22 cellular contexts compared by ENCODE assay signal in genomic region chr6:142530566-142530965, GRCh38.
"Had no signal": no experiment of that assay in that cellular context is flagged by ENCODE, and none has a peak within 500 bp of the region (broad histone marks: within the 10 kb centered on the region; RNA-seq: fewer than 3 reads in every experiment).

No MANE protein-coding gene starts in this region.

- H3K27me3 ChIP-seq: pancreas, stomach, thyroid gland, upper lobe of right lung had no signal

- H3K36me3 ChIP-seq: pancreas, prostate gland, stomach, thyroid gland, upper lobe of right lung had no signal

- H3K27ac ChIP-seq: pancreas, prostate gland, stomach, thyroid gland, upper lobe of right lung had no signal

- ATAC-seq: activated CD8-positive, alpha-beta memory T cell treated with anti-CD3 and anti-CD28 coated beads, Interleukin-2, amount 10 ng/mL, durations not matched to agents 7 days and 5 days; activated CD8-positive, alpha-beta T cell treated with anti-CD3 and anti-CD28 coated beads, Interleukin-2, amount 10 ng/mL, durations not matched to agents 7 days and 5 days; effector memory CD8-positive, alpha-beta T cell; esophagus mucosa; naive thymus-derived CD4-positive, alpha-beta T cell; pancreas; stimulated activated naive B cell treated with anti-CD40 and anti-IgM and Interleukin-4, amounts not matched to agents 10 μg/mL and 1 μg/mL and 100 μg/mL, for 72 hours; upper lobe of right lung had no signal

- DNase-seq: activated B cell treated with CpG ODN at 0.5 μM for 24 hours; activated CD4-positive, alpha-beta T cell treated with anti-CD3 and anti-CD28 coated beads, Interleukin-2, amount 50 U/mL, for 1 hour; activated CD8-positive, alpha-beta memory T cell treated with anti-CD3 and anti-CD28 coated beads, Interleukin-2, amount 10 ng/mL, durations not matched to agents 7 days and 5 days; activated CD8-positive, alpha-beta T cell treated with anti-CD3 and anti-CD28 coated beads, Interleukin-2, amount 10 ng/mL, durations not matched to agents 7 days and 5 days; activated T-cell treated with anti-CD3 and anti-CD28 coated beads, Interleukin-2, amount 50 U/mL, for 48 hours; aorta; cortex of kidney; effector memory CD8-positive, alpha-beta T cell; foreskin melanocyte; islet precursor cell; midbrain; naive thymus-derived CD4-positive, alpha-beta T cell; nucleus accumbens; pancreas; stimulated activated CD4-positive, alpha-beta T cell treated with anti-CD3 and anti-CD28 coated beads, Interleukin-15, amount 100 ng/mL, for 24 hours; stimulated activated CD4-positive, alpha-beta T cell treated with anti-CD3 and anti-CD28 coated beads, Interleukin-2, amount 100 ng/mL, for 24 hours; stimulated activated naive B cell treated with anti-CD40 and anti-IgM and Interleukin-4, amounts not matched to agents 10 μg/mL and 1 μg/mL and 100 μg/mL, for 72 hours; stomach; thyroid gland; upper lobe of right lung had no signal

- H3K9me3 ChIP-seq: pancreas, prostate gland, thyroid gland, upper lobe of right lung had no signal

- H3K4me1 ChIP-seq: pancreas, prostate gland, stomach, thyroid gland, upper lobe of right lung had no signal

- H3K4me3 ChIP-seq: pancreas, prostate gland, stomach, thyroid gland, upper lobe of right lung had no signal
